Comparison of ENCODE assay signal across 9 cellular contexts in genomic region chr5:163619273-163619672, GRCh38.
"Had no signal": no experiment of that assay in that cellular context is flagged by ENCODE, and none has a peak within 500 bp of the region (broad histone marks: within the 10 kb centered on the region; RNA-seq: fewer than 3 reads in every experiment).

No MANE protein-coding gene starts in this region.

- H3K9ac ChIP-seq: GM23248 had no signal

- H3K36me3 Mint-ChIP-seq: IgD-negative memory B cell had no signal

- FAIRE-seq: HTR-8/SVneo had no signal

- H3K4me1 Mint-ChIP-seq: IgD-negative memory B cell had no signal

- H3K36me3 ChIP-seq: HAP-1 had no signal

- H3K27ac Mint-ChIP-seq: HFFc6, IgD-negative memory B cell had no signal

- H3K4me1 ChIP-seq: HAP-1 had no signal

- DNase-seq: GM23248, GOT3, H7, HFFc6, KG1 had no signal

- H2AFZ ChIP-seq: GM23248 had no signal

- H3K4me3 ChIP-seq: GM23248, HAP-1 had no signal

- ATAC-seq: HCT116 had no signal

- H3K4me3 Mint-ChIP-seq: HFFc6, IgD-negative memory B cell had no signal

- H3K27ac ChIP-seq: GM23248 had no signal

- H3K9me3 ChIP-seq: HAP-1 had no signal
